In the genomic region with DNA sequence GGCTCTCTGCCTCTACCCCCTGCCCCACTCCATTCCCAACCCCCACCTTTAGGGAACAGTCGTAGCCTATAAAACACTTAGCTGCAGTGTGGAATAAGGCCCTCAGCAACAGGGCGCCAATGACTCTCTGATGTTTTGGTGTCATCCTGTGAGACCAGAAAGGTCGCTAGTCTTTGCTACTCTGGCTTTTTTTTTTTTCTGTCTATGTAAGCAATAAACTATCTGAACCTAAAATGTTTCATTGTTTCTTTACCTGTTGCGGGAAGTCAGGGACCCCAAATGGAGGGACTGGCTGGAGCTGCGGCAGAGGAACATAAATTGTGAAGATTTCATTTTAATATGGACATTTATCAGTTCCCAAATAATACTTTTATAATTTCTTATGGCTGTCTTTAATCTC, we compare ENCODE assay signal across 8 cellular contexts.
"Had no signal": no experiment of that assay in that cellular context is flagged by ENCODE, and none has a peak within 500 bp of the region (broad histone marks: within the 10 kb centered on the region; RNA-seq: fewer than 3 reads in every experiment).

No MANE protein-coding gene starts in this region.

- H3K9ac ChIP-seq: GM23248, KMS-11 had no signal

- H3K36me3 ChIP-seq: HAP-1 had no signal

- H3K4me1 ChIP-seq: HAP-1 had no signal

- H3K27ac ChIP-seq: GM23248, KMS-11 had no signal

- H3K4me2 ChIP-seq: KMS-11 had no signal

- FAIRE-seq: HTR-8/SVneo had no signal

- DNase-seq: GM23248, GOT3, H7, HFFc6 had no signal

- ATAC-seq: HCT116 had no signal

- H3K9me3 ChIP-seq: HAP-1 had no signal

- H2AFZ ChIP-seq: GM23248 had no signal

- H3K4me3 ChIP-seq: GM23248, HAP-1 had no signal
